Comparison of ENCODE assay signal across 10 cellular contexts in the genomic region with DNA sequence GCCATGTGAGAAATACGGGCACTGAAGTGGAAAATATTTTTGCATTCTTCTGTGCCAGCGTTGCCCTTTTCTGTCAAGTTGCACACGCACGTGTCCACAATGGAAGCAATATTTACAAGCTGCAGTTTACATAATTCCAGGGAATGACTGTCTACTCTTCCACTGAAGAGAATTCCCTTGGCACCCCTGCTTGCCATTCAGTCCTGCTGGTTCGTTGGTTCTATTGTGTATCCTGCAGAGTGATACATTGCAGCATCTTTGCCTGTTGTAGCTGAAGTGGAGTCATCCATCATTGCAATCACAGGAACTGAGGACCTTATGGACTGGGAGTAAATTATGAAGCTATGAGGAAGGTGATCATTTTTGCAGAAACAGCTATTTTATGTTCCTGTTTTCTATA.
"Had no signal": no experiment of that assay in that cellular context is flagged by ENCODE, and none has a peak within 500 bp of the region (broad histone marks: within the 10 kb centered on the region; RNA-seq: fewer than 3 reads in every experiment).

No MANE protein-coding gene starts in this region.

- H3K27ac ChIP-seq: brain microvascular endothelial cell, coronary artery, upper lobe of left lung had no signal

- H3K4me3 ChIP-seq: coronary artery, upper lobe of left lung had no signal

- H3K9me3 ChIP-seq: upper lobe of left lung had no signal

- DNase-seq: activated CD4-positive, alpha-beta T cell treated with anti-CD3 and anti-CD28 coated beads, Interleukin-2, amount 50 U/mL, for 1 hour; activated CD8-positive, alpha-beta memory T cell treated with anti-CD3 and anti-CD28 coated beads for 24 hours; activated gamma-delta T cell treated with Interleukin-2 at 50 U/mL for 16 hours; amygdala; brain microvascular endothelial cell; effector CD4-positive, alpha-beta T cell; foreskin fibroblast; kidney glomerular epithelial cell; upper lobe of left lung had no signal

- H3K4me1 ChIP-seq: upper lobe of left lung had no signal

- H3K27me3 ChIP-seq: brain microvascular endothelial cell, upper lobe of left lung had no signal

- H3K36me3 ChIP-seq: brain microvascular endothelial cell, upper lobe of left lung had no signal
